In genomic region chr11:118791015-118791960, GRCh38 we compare ENCODE assay signal across 1 cellular context.
TF ChIP-seq lines count a peak whose summit lies in the region.

Gene DDX6 (minus strand): TSS chr11:118791164. CDS start chr11:118786251, 4,913 bp downstream.

TF ChIP-seq in HepG2, 621 proteins besides CTCF, POLR2A, EP300 and RAD21 (continued from another document):
- no peak for TF ChIP-seq ZNF503 (CRISPR knock-in tag; IDR thresholded peaks at IDR 0.05)
- peak; percentile 62; the same call in 1 of the 2 replicates for TF ChIP-seq ZNF558 (CRISPR knock-in tag; IDR thresholded peaks at IDR 0.05; ENCODE audit: borderline replicate concordance)
- 0 out of 2 replicates have a peak, but pooled peaks have one; percentile 37 for TF ChIP-seq ZNF276 (CRISPR knock-in tag; IDR thresholded peaks at IDR 0.05; ENCODE audit: low read depth)
- TF ChIP-seq CSRNP1 (CRISPR knock-in tag; IDR thresholded peaks at IDR 0.05): peak; percentile 29; the same call in 1 of the 2 replicates
- TF ChIP-seq ETV5 (CRISPR knock-in tag; IDR thresholded peaks at IDR 0.05; ENCODE audit: borderline replicate concordance): no peak; the same call in 1 of the 2 replicates
- peak; percentile 50 for TF ChIP-seq CEBPG (CRISPR knock-in tag; IDR thresholded peaks at IDR 0.05)
- peak; percentile 47 for TF ChIP-seq AGO1 (IDR thresholded peaks at IDR 0.05; ENCODE audit: low read depth, low read length, poor library complexity, severe bottlenecking)
- TF ChIP-seq ZBTB34 (CRISPR knock-in tag; IDR thresholded peaks at IDR 0.05): 0 out of 2 replicates have a peak, but pooled peaks have one; percentile 32
- TF ChIP-seq CSRNP2 (CRISPR knock-in tag; conservative IDR thresholded peaks at IDR 0.05; ENCODE audit: low read depth): no peak
- peak; percentile 12; the same call in 1 of the 2 replicates for TF ChIP-seq POGZ (CRISPR knock-in tag; IDR thresholded peaks at IDR 0.05)
- no peak for TF ChIP-seq RNF2 (conservative IDR thresholded peaks at IDR 0.05; ENCODE audit: low read depth)
- TF ChIP-seq NCOA2 (CRISPR knock-in tag; IDR thresholded peaks at IDR 0.05): no peak
- TF ChIP-seq KDM1A (CRISPR knock-in tag; IDR thresholded peaks at IDR 0.05): no peak
- peak; percentile 40; the same call in 1 of the 2 replicates for TF ChIP-seq ZMYM4 (CRISPR knock-in tag; IDR thresholded peaks at IDR 0.05)
- TF ChIP-seq ZNF605 (CRISPR knock-in tag; IDR thresholded peaks at IDR 0.05): peak; percentile 87
- 0 out of 2 replicates have a peak, but pooled peaks have one; percentile 38 for TF ChIP-seq TBX2 (CRISPR knock-in tag; IDR thresholded peaks at IDR 0.05; ENCODE audit: borderline replicate concordance)
- peak; percentile 43 for TF ChIP-seq HOXA9 (CRISPR knock-in tag; IDR thresholded peaks at IDR 0.05; ENCODE audit: borderline replicate concordance)
- peak; percentile 62; the same call in 1 of the 2 replicates for TF ChIP-seq MTERF4 (CRISPR knock-in tag; IDR thresholded peaks at IDR 0.05)
- TF ChIP-seq ZC3H4 (CRISPR knock-in tag; IDR thresholded peaks at IDR 0.05; ENCODE audit: borderline replicate concordance): peak; percentile 69; the same call in 1 of the 2 replicates
- TF ChIP-seq XBP1 (CRISPR knock-in tag; IDR thresholded peaks at IDR 0.05): no peak
- peak; percentile 70; the same call in 1 of the 2 replicates for TF ChIP-seq BCL3 (CRISPR knock-in tag; IDR thresholded peaks at IDR 0.05)
- peak; percentile 68 for TF ChIP-seq ZNF501 (CRISPR knock-in tag; IDR thresholded peaks at IDR 0.05)
- no peak for TF ChIP-seq ZFP36 (IDR thresholded peaks at IDR 0.05; ENCODE audit: borderline replicate concordance, low read depth, low read length, partially characterized antibody)
- peak; percentile 19; the same call in 1 of the 2 replicates for TF ChIP-seq ZNF468 (CRISPR knock-in tag; IDR thresholded peaks at IDR 0.05)
- TF ChIP-seq ADNP (CRISPR knock-in tag; IDR thresholded peaks at IDR 0.05): no peak
- TF ChIP-seq CBFB (CRISPR knock-in tag; IDR thresholded peaks at IDR 0.05): no peak
- TF ChIP-seq ATRX (CRISPR knock-in tag; IDR thresholded peaks at IDR 0.05; ENCODE audit: borderline replicate concordance): no peak
- TF ChIP-seq SNAPC4 (CRISPR knock-in tag; IDR thresholded peaks at IDR 0.05): peak; percentile 29; the same call in 1 of the 2 replicates
- TF ChIP-seq ZNF691 (CRISPR knock-in tag; IDR thresholded peaks at IDR 0.05; ENCODE audit: borderline replicate concordance, low read depth): no peak
- TF ChIP-seq ZNF589 (CRISPR knock-in tag; conservative IDR thresholded peaks at IDR 0.05): peak; percentile 33; the same call in 1 of the 2 replicates
- 0 out of 2 replicates have a peak, but pooled peaks have one; percentile 5 for TF ChIP-seq ZSCAN22 (CRISPR knock-in tag; IDR thresholded peaks at IDR 0.05)
